ENCODE assay signal across 7 cellular contexts in genomic region chr17:75289122-75289831, GRCh38. TPM values are rescaled to one million over a fixed set of nuclear protein-coding genes. Genes with fewer than 3 reads are reported as not detected.
DNase-seq lines count a peak whose midpoint lies in the region; ATAC-seq and TF ChIP-seq lines count a peak whose summit lies in the region.

Gene SLC25A19, minus strand, starts transcription at chr17:75289433. Its CDS starts 2,669 bp downstream, at chr17:75286764.

- peak within 1 kb of the TSS; percentile 77 for H3K27ac ChIP-seq in hepatocyte

- H3K79me2 ChIP-seq in hepatocyte, result peaks cover 2% of the 10 kb centered on the region

- no peaks in the 10 kb centered on the region for H3K9me3 ChIP-seq in hepatocyte (ENCODE audit: low read depth)

- H4K20me1 ChIP-seq in hepatocyte (ENCODE audit: insufficient read depth, poor library complexity, severe bottlenecking), result no peaks in the 10 kb centered on the region

- H3K4me1 ChIP-seq in hepatocyte (ENCODE audit: insufficient read depth), result no peaks in the 10 kb centered on the region

- DNase-seq in NCI-H2081 (lab: John Stamatoyannopoulos, UW), result peak; percentile 98 to 100
- peak; percentile 97 for DNase-seq in T1000 (lab: John Stamatoyannopoulos, UW)
- peak; percentile 100 for DNase-seq in astrocyte of the hippocampus (ENCODE audit: low read depth, low spot score)
- DNase-seq in hepatocyte (ENCODE audit: low spot score), result peak; percentile 98
- DNase-seq in retina, result peak; percentile 97

- no peaks in the 10 kb centered on the region for H3K36me3 ChIP-seq in hepatocyte (replicated peaks; ENCODE audit: insufficient read depth, low read depth)

- H3K4me3 ChIP-seq in hepatocyte, result peak within 1 kb of the TSS; percentile 69

- peak within 1 kb of the TSS; percentile 80 for H2AFZ ChIP-seq in hepatocyte

- peak within 1 kb of the TSS; percentile 95 for H3K4me2 ChIP-seq in hepatocyte

- 1% methylated on average over 65 of the region's 65 CpGs for WGBS in hepatocyte (ENCODE audit: low lambda C conversion rate, missing lambda C conversion rate)

- ATAC-seq in GM18508 (IDR thresholded peaks at IDR 0.05; ENCODE audit: insufficient read depth, unreplicated experiment), result peak; percentile 72
- ATAC-seq in HG03025 (IDR thresholded peaks at IDR 0.05; ENCODE audit: low FRiP score, unreplicated experiment), result peak; percentile 86

- no peak for TF ChIP-seq CTCF in hepatocyte (IDR thresholded peaks at IDR 0.05; ENCODE audit: poor library complexity)

- H3K9me2 ChIP-seq in hepatocyte (replicated peaks; ENCODE audit: insufficient read depth), result no peaks in the 10 kb centered on the region

- H3K27me3 ChIP-seq in hepatocyte, result no peaks in the 10 kb centered on the region

RNA-seq across cellular contexts. Expression of gene SLC25A19, which starts in this region (rescaled TPM):
- 4.6 and 10.8 TPM in 2 replicates for total RNA-seq in hepatocyte
- 7.6 and 8.4 TPM in 2 replicates for polyA plus RNA-seq in hepatocyte

Comparison
In these comparisons a context has a peak if more than half of its experiments do, and no peak if none do; other contexts are left out.
1. Peak in every context shown above with its lines: DNase-seq, ATAC-seq, H3K4me3 ChIP-seq and H3K27ac ChIP-seq.